1 cellular context compared by ENCODE assay signal in the genomic region with DNA sequence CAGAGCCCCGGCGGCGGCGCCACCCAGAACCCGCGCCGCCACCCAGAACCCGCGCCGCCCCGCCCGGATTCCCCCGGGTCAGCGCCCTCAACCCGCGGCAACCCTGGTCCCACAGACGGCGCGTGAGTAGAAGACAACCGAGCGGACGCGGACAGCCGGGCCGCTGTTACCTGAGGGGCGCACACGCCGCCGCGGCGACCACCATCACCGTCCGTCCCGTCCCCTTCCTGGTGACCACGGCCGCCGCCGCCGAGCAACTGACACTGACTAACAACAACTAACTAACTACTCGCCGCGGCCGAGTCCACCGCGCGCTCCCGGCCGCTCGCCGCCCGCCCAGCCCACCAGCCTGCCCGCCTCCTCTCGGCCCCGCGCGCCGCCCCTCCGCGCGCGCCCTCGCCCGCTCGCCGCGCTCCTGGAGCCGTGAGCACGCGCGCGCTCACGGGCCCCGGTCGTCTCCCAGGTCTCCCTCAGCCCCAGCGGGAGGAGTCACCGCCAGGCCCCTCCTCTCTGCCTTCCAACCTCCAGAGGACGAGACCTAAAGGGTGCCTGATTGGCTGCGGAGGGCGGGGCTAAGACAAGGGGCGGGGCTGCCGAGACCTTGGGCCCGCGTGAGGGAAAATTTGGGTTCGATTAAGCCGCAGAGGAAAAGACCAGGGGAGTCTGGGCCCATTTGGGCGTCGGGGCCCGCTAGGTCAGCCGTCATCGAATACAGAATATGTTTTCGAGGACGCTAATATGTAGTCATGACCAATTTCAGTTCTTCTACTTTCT.
TF ChIP-seq lines count a peak whose summit lies in the region.

A gene with protein sequence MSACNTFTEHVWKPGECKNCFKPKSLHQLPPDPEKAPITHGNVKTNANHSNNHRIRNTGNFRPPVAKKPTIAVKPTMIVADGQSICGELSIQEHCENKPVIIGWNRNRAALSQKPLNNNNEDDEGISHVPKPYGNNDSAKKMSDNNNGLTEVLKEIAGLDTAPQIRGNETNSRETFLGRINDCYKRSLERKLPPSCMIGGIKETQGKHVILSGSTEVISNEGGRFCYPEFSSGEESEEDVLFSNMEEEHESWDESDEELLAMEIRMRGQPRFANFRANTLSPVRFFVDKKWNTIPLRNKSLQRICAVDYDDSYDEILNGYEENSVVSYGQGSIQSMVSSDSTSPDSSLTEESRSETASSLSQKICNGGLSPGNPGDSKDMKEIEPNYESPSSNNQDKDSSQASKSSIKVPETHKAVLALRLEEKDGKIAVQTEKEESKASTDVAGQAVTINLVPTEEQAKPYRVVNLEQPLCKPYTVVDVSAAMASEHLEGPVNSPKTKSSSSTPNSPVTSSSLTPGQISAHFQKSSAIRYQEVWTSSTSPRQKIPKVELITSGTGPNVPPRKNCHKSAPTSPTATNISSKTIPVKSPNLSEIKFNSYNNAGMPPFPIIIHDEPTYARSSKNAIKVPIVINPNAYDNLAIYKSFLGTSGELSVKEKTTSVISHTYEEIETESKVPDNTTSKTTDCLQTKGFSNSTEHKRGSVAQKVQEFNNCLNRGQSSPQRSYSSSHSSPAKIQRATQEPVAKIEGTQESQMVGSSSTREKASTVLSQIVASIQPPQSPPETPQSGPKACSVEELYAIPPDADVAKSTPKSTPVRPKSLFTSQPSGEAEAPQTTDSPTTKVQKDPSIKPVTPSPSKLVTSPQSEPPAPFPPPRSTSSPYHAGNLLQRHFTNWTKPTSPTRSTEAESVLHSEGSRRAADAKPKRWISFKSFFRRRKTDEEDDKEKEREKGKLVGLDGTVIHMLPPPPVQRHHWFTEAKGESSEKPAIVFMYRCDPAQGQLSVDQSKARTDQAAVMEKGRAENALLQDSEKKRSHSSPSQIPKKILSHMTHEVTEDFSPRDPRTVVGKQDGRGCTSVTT (N-terminal part only) (minus strand): TSS at position 269 of the 774 bp plus-strand sequence. CDS start 238,178 bp downstream, outside the sequence.

TF ChIP-seq in A549, 52 proteins besides CTCF, POLR2A, EP300 and RAD21 (continued from another document):
- TF ChIP-seq, protein P1, sequence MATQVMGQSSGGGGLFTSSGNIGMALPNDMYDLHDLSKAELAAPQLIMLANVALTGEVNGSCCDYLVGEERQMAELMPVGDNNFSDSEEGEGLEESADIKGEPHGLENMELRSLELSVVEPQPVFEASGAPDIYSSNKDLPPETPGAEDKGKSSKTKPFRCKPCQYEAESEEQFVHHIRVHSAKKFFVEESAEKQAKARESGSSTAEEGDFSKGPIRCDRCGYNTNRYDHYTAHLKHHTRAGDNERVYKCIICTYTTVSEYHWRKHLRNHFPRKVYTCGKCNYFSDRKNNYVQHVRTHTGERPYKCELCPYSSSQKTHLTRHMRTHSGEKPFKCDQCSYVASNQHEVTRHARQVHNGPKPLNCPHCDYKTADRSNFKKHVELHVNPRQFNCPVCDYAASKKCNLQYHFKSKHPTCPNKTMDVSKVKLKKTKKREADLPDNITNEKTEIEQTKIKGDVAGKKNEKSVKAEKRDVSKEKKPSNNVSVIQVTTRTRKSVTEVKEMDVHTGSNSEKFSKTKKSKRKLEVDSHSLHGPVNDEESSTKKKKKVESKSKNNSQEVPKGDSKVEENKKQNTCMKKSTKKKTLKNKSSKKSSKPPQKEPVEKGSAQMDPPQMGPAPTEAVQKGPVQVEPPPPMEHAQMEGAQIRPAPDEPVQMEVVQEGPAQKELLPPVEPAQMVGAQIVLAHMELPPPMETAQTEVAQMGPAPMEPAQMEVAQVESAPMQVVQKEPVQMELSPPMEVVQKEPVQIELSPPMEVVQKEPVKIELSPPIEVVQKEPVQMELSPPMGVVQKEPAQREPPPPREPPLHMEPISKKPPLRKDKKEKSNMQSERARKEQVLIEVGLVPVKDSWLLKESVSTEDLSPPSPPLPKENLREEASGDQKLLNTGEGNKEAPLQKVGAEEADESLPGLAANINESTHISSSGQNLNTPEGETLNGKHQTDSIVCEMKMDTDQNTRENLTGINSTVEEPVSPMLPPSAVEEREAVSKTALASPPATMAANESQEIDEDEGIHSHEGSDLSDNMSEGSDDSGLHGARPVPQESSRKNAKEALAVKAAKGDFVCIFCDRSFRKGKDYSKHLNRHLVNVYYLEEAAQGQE (IDR thresholded peaks at IDR 0.05): no peak
- TF ChIP-seq, protein P2, sequence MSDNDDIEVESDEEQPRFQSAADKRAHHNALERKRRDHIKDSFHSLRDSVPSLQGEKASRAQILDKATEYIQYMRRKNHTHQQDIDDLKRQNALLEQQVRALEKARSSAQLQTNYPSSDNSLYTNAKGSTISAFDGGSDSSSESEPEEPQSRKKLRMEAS (IDR thresholded peaks at IDR 0.05): 0 out of 2 replicates have a peak, but pooled peaks have one; percentile 1
- TF ChIP-seq FOSL2 (IDR thresholded peaks at IDR 0.05) (no peak), FOSL2 (CRISPR knock-in tag; IDR thresholded peaks at IDR 0.05) (no peak), KDM1A (IDR thresholded peaks at IDR 0.05; ENCODE audit: low read depth) (no peak), KDM5A (IDR thresholded peaks at IDR 0.05) (no peak), RNF2 (IDR thresholded peaks at IDR 0.05; ENCODE audit: borderline replicate concordance, low read depth) (no peak), ZNF302 (CRISPR knock-in tag; IDR thresholded peaks at IDR 0.05) (no peak), NFE2L2 (conservative IDR thresholded peaks at IDR 0.05; ENCODE audit: low read length) (no peak), SREBF2 (IDR thresholded peaks at IDR 0.05) (no peak), NPAS2 (CRISPR knock-in tag; IDR thresholded peaks at IDR 0.05; ENCODE audit: borderline replicate concordance) (no peak), POLR2AphosphoS2 (conservative IDR thresholded peaks at IDR 0.05; ENCODE audit: low read length) (no peak), JUN (IDR thresholded peaks at IDR 0.05) (peak in 1 of 2 experiments; percentile 62; a peak in 3 of 5 replicates), ESRRA (IDR thresholded peaks at IDR 0.05; ENCODE audit: borderline replicate concordance, low read length) (no peak), FOXS1 (CRISPR knock-in tag; IDR thresholded peaks at IDR 0.05) (no peak), ZFP36 (IDR thresholded peaks at IDR 0.05; ENCODE audit: borderline replicate concordance, partially characterized antibody) (no peak), GATA3 (IDR thresholded peaks at IDR 0.05; ENCODE audit: borderline replicate concordance) (no peak), HOXB5 (CRISPR knock-in tag; IDR thresholded peaks at IDR 0.05) (no peak), PHF8 (IDR thresholded peaks at IDR 0.05; ENCODE audit: borderline replicate concordance, low read depth) (peak; percentile 15; the same call in 1 of the 2 replicates), RARB (CRISPR knock-in tag; IDR thresholded peaks at IDR 0.05) (no peak), RCOR1 (IDR thresholded peaks at IDR 0.05; ENCODE audit: low read depth, low read length) (no peak), CHD2 (IDR thresholded peaks at IDR 0.05; ENCODE audit: low read length, partially characterized antibody) (no peak), MYC (IDR thresholded peaks at IDR 0.05; ENCODE audit: borderline replicate concordance, low read length) (0 out of 2 replicates have a peak, but pooled peaks have one; percentile 35), CBX2 (IDR thresholded peaks at IDR 0.05; ENCODE audit: borderline replicate concordance, low read depth) (no peak), BHLHE40 (IDR thresholded peaks at IDR 0.05; ENCODE audit: low read depth, low read length) (no peak; the same call in 1 of the 2 replicates), ZC3H11A (IDR thresholded peaks at IDR 0.05) (no peak), HEYL (CRISPR knock-in tag; IDR thresholded peaks at IDR 0.05) (no peak)
- TF ChIP-seq, protein P3, sequence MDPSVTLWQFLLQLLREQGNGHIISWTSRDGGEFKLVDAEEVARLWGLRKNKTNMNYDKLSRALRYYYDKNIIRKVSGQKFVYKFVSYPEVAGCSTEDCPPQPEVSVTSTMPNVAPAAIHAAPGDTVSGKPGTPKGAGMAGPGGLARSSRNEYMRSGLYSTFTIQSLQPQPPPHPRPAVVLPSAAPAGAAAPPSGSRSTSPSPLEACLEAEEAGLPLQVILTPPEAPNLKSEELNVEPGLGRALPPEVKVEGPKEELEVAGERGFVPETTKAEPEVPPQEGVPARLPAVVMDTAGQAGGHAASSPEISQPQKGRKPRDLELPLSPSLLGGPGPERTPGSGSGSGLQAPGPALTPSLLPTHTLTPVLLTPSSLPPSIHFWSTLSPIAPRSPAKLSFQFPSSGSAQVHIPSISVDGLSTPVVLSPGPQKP (IDR thresholded peaks at IDR 0.05; ENCODE audit: low read depth, low read length): no peak
- TF ChIP-seq, protein P4, sequence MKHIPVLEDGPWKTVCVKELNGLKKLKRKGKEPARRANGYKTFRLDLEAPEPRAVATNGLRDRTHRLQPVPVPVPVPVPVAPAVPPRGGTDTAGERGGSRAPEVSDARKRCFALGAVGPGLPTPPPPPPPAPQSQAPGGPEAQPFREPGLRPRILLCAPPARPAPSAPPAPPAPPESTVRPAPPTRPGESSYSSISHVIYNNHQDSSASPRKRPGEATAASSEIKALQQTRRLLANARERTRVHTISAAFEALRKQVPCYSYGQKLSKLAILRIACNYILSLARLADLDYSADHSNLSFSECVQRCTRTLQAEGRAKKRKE (CRISPR knock-in tag; IDR thresholded peaks at IDR 0.05; ENCODE audit: low read depth): no peak
- TF ChIP-seq, protein P5, sequence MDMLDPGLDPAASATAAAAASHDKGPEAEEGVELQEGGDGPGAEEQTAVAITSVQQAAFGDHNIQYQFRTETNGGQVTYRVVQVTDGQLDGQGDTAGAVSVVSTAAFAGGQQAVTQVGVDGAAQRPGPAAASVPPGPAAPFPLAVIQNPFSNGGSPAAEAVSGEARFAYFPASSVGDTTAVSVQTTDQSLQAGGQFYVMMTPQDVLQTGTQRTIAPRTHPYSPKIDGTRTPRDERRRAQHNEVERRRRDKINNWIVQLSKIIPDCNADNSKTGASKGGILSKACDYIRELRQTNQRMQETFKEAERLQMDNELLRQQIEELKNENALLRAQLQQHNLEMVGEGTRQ (IDR thresholded peaks at IDR 0.05): no peak
- TF ChIP-seq, protein P6, sequence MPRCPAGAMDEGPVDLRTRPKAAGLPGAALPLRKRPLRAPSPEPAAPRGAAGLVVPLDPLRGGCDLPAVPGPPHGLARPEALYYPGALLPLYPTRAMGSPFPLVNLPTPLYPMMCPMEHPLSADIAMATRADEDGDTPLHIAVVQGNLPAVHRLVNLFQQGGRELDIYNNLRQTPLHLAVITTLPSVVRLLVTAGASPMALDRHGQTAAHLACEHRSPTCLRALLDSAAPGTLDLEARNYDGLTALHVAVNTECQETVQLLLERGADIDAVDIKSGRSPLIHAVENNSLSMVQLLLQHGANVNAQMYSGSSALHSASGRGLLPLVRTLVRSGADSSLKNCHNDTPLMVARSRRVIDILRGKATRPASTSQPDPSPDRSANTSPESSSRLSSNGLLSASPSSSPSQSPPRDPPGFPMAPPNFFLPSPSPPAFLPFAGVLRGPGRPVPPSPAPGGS (IDR thresholded peaks at IDR 0.05): peak; percentile 79; the same call in 2 of the 3 replicates
- TF ChIP-seq, protein P7, sequence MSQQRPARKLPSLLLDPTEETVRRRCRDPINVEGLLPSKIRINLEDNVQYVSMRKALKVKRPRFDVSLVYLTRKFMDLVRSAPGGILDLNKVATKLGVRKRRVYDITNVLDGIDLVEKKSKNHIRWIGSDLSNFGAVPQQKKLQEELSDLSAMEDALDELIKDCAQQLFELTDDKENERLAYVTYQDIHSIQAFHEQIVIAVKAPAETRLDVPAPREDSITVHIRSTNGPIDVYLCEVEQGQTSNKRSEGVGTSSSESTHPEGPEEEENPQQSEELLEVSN (IDR thresholded peaks at IDR 0.05; ENCODE audit: borderline replicate concordance, low read depth): no peak
